ENCODE assay signal across 16 cellular contexts in genomic region chr1:156551866-156552265, GRCh38. TPM values are rescaled to one million over a fixed set of nuclear protein-coding genes. Genes with fewer than 3 reads are reported as not detected.
A peak's percentile ranks its signal among the peaks of the same experiment; 100 is the strongest.
DNase-seq lines count a peak whose midpoint lies in the region; ATAC-seq and TF ChIP-seq lines count a peak whose summit lies in the region.
"Had no signal": no experiment of that assay in that cellular context is flagged by ENCODE, and none has a peak within 500 bp of the region (broad histone marks: within the 10 kb centered on the region; RNA-seq: fewer than 3 reads in every experiment).

No MANE protein-coding gene starts in this region.

- no peaks in the 10 kb centered on the region for H3K4me1 ChIP-seq in thyroid gland
- H3K4me1 ChIP-seq: pancreas, tibial artery had no signal

- 92% methylated on average over 6 of the region's 6 CpGs for WGBS in thyroid gland, 2 donors

- intact Hi-C loops in activated CD4-positive, alpha-beta memory T cell treated with anti-CD3 and anti-CD28 coated beads for 36 hours (cut with micrococcal nuclease): no loop called here
- intact Hi-C loops in thyroid gland (cut with DNase I): no loop called here

- POLR2A ChIA-PET in activated CD4-positive, alpha-beta memory T cell treated with anti-CD3 and anti-CD28 coated beads for 36 hours (lab: Charles Lee): no interaction called here

- TF ChIP-seq CTCF in epithelial cell of esophagus (IDR thresholded peaks at IDR 0.05; ENCODE audit: insufficient read depth, low read depth, low read length, missing control alignments) (no peak), thyroid gland (IDR thresholded peaks at IDR 0.05) (no peak)

- ATAC-seq in stimulated activated naive CD8-positive, alpha-beta T cell treated with anti-CD3 and anti-CD28 coated beads, Interleukin-15, Interleukin-2, amounts not matched to agents 100 U/mL and 50 U/mL, for 24 hours: peak; percentile 34
- no peak for ATAC-seq in stimulated activated naive CD8-positive, alpha-beta T cell treated with anti-CD3 and anti-CD28 coated beads, Interleukin-15, amount 100 ng/mL, for 72 hours
- ATAC-seq in HG03521 (IDR thresholded peaks at IDR 0.05; ENCODE audit: unreplicated experiment): no peak
- ATAC-seq in HG02588 (IDR thresholded peaks at IDR 0.05; ENCODE audit: unreplicated experiment): no peak
- ATAC-seq: GM23338 had no signal

- no peaks in the 10 kb centered on the region for H3K4me1 Mint-ChIP-seq in stimulated activated naive CD8-positive, alpha-beta T cell treated with anti-CD3 and anti-CD28 coated beads, Interleukin-15, amount 100 ng/mL, for 72 hours
- H3K4me1 Mint-ChIP-seq in activated CD4-positive, alpha-beta memory T cell treated with anti-CD3 and anti-CD28 coated beads for 36 hours (ENCODE audit: low read depth): peaks cover 2% of the 10 kb centered on the region
- H3K4me1 Mint-ChIP-seq: GM23338 had no signal

- H3K4me3 ChIP-seq in epithelial cell of esophagus (ENCODE audit: low read length): no peak overlapping the region
- no peak overlapping the region for H3K4me3 ChIP-seq in thyroid gland (replicated peaks in 1 of 3)
- H3K4me3 ChIP-seq: dorsolateral prefrontal cortex, GM23338, pancreas, tibial artery had no signal

- H3K27ac ChIP-seq in thyroid gland: no peak overlapping the region
- H3K27ac ChIP-seq: pancreas, tibial artery had no signal

- no peaks in the 10 kb centered on the region for H3K9me3 ChIP-seq in thyroid gland
- H3K9me3 ChIP-seq: pancreas, tibial artery had no signal

- CTCF ChIA-PET in activated CD4-positive, alpha-beta memory T cell treated with anti-CD3 and anti-CD28 coated beads for 36 hours (lab: Charles Lee): no interaction called here

- H3K4me3 Mint-ChIP-seq in stimulated activated naive CD8-positive, alpha-beta T cell treated with anti-CD3 and anti-CD28 coated beads, Interleukin-15, amount 100 ng/mL, for 72 hours: no peak overlapping the region
- no peak overlapping the region for H3K4me3 Mint-ChIP-seq in activated CD4-positive, alpha-beta memory T cell treated with anti-CD3 and anti-CD28 coated beads for 36 hours
- H3K4me3 Mint-ChIP-seq: GM23338, memory B cell had no signal

- no peak overlapping the region for H3K27ac Mint-ChIP-seq in stimulated activated naive CD8-positive, alpha-beta T cell treated with anti-CD3 and anti-CD28 coated beads, Interleukin-15, amount 100 ng/mL, for 72 hours
- no peak overlapping the region for H3K27ac Mint-ChIP-seq in activated CD4-positive, alpha-beta memory T cell treated with anti-CD3 and anti-CD28 coated beads for 36 hours
- H3K27ac Mint-ChIP-seq: GM23338 had no signal

- no peaks in the 10 kb centered on the region for H3K27me3 ChIP-seq in thyroid gland
- H3K27me3 ChIP-seq: dorsolateral prefrontal cortex, pancreas, tibial artery had no signal

- no peaks in the 10 kb centered on the region for H3K36me3 Mint-ChIP-seq in activated CD4-positive, alpha-beta memory T cell treated with anti-CD3 and anti-CD28 coated beads for 36 hours
- H3K36me3 Mint-ChIP-seq: memory B cell had no signal

- no peak for TF ChIP-seq POLR2A in thyroid gland (IDR thresholded peaks at IDR 0.05)

- DNase-seq in stimulated activated naive CD8-positive, alpha-beta T cell treated with anti-CD3 and anti-CD28 coated beads, Interleukin-15, Interleukin-2, amounts not matched to agents 100 U/mL and 50 U/mL, for 24 hours: no peak
- no peak for DNase-seq in stimulated activated naive CD8-positive, alpha-beta T cell treated with anti-CD3 and anti-CD28 coated beads, Interleukin-15, amount 100 ng/mL, for 72 hours
- DNase-seq in NCI-H226 (peak; percentile 12), epithelial cell of esophagus (ENCODE audit: low read depth) (peak; percentile 45), thyroid gland (no peak)
- no peak for DNase-seq in activated CD4-positive, alpha-beta memory T cell treated with anti-CD3 and anti-CD28 coated beads for 36 hours
- DNase-seq: activated CD4-positive, alpha-beta T cell treated with anti-CD3 and anti-CD28 coated beads for 1 hour; DND-41; dorsolateral prefrontal cortex; T-helper 1 cell; tibial artery had no signal

- H3K9me3 Mint-ChIP-seq in stimulated activated naive CD8-positive, alpha-beta T cell treated with anti-CD3 and anti-CD28 coated beads, Interleukin-15, amount 100 ng/mL, for 72 hours: no peaks in the 10 kb centered on the region
- H3K9me3 Mint-ChIP-seq in activated CD4-positive, alpha-beta memory T cell treated with anti-CD3 and anti-CD28 coated beads for 36 hours: no peaks in the 10 kb centered on the region
- H3K9me3 Mint-ChIP-seq: GM23338, memory B cell had no signal

- no peaks in the 10 kb centered on the region for H3K36me3 ChIP-seq in thyroid gland
- H3K36me3 ChIP-seq: pancreas, tibial artery had no signal

- no peaks in the 10 kb centered on the region for H3K27me3 Mint-ChIP-seq in stimulated activated naive CD8-positive, alpha-beta T cell treated with anti-CD3 and anti-CD28 coated beads, Interleukin-15, amount 100 ng/mL, for 72 hours
- no peaks in the 10 kb centered on the region for H3K27me3 Mint-ChIP-seq in activated CD4-positive, alpha-beta memory T cell treated with anti-CD3 and anti-CD28 coated beads for 36 hours
- H3K27me3 Mint-ChIP-seq: memory B cell had no signal

RNA-seq across cellular contexts. Expression of gene IQGAP3, which starts 20.5 kb away (rescaled TPM):
- total RNA-seq in activated CD4-positive, alpha-beta memory T cell treated with anti-CD3 and anti-CD28 coated beads for 36 hours: 10 to 100 TPM; 16.9 to 19.3 TPM
- 1 to 10 TPM in 1 of 4 donors, under 1 TPM in 3; 0.15 to 1.4 (median 0.50) TPM for total RNA-seq in thyroid gland

RNA-seq across cellular contexts. Expression of gene TTC24, which starts 27.7 kb away (rescaled TPM):
- total RNA-seq in activated CD4-positive, alpha-beta memory T cell treated with anti-CD3 and anti-CD28 coated beads for 36 hours: under 1 TPM; 0.51 to 0.90 TPM
- under 1 TPM in 2 of 4 donors, not detected in 2; 0.27 to 0.67 TPM for total RNA-seq in thyroid gland
- total RNA-seq: GM23338, pancreas had no signal

RNA-seq across cellular contexts. Expression of gene NAXE, which starts 39.7 kb away (rescaled TPM):
- total RNA-seq in activated CD4-positive, alpha-beta memory T cell treated with anti-CD3 and anti-CD28 coated beads for 36 hours: 10 to 100 TPM; 73.6 to 76.7 TPM
- total RNA-seq in thyroid gland: 100 to 1,000 TPM in 3 of 4 donors, 10 to 100 TPM in 1; 69.1 to 176 (median 117) TPM

RNA-seq across cellular contexts. Expression of gene GPATCH4, which starts 49.4 kb away (rescaled TPM):
- 10 to 100 TPM; 40.2 to 43.2 TPM for total RNA-seq in activated CD4-positive, alpha-beta memory T cell treated with anti-CD3 and anti-CD28 coated beads for 36 hours
- 10 to 100 TPM; 14.1 to 49.2 (median 24.5) TPM for total RNA-seq in thyroid gland

RNA-seq across cellular contexts. Expression of gene MEF2D, which starts 51.3 kb away (rescaled TPM):
- 10 to 100 TPM; 35.9 to 39.7 TPM for total RNA-seq in activated CD4-positive, alpha-beta memory T cell treated with anti-CD3 and anti-CD28 coated beads for 36 hours
- total RNA-seq in thyroid gland: 10 to 100 TPM; 26.4 to 80.6 (median 32.0) TPM

Comparison
In these comparisons a context has a peak if more than half of its experiments do, and no peak if none do; other contexts are left out.
1. DNase-seq: peak in NCI-H226 (single experiment) and epithelial cell of esophagus (single experiment); none in stimulated activated naive CD8-positive, alpha-beta T cell treated with anti-CD3 and anti-CD28 coated beads, Interleukin-15, Interleukin-2, amounts not matched to agents 100 U/mL and 50 U/mL, for 24 hours (single experiment), stimulated activated naive CD8-positive, alpha-beta T cell treated with anti-CD3 and anti-CD28 coated beads, Interleukin-15, amount 100 ng/mL, for 72 hours (0 of 2), activated CD4-positive, alpha-beta memory T cell treated with anti-CD3 and anti-CD28 coated beads for 36 hours (single experiment) and thyroid gland (0 of 2).
2. RNA of gene IQGAP3, which starts 20.5 kb away (total RNA-seq): 16.9 to 19.3 TPM in activated CD4-positive, alpha-beta memory T cell treated with anti-CD3 and anti-CD28 coated beads for 36 hours; 0.15 to 1.4 TPM in thyroid gland; every median in the first group is over 4 times any median in the second.